ENCODE assay signal across 16 cellular contexts in the genomic region with DNA sequence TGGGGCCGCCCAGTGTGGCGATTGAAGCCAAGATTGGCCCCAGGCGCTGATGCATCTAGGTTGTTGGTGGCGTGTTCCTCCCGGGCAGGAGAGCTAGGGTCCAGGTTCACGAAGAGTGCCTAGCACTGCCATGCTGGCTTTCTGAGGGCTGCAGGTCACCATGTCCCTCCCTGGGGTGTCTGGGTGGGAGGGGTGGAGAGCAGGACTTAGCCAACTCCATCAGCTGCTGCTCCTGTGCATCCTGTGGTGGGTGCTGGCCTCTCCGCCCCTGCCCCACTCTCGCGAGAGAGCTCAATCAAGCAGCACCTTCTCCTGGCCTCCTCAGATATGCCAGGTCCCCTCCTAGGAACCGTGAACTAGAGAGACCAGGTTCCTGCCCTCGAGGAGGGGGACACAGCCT. TPM values are rescaled to one million over a fixed set of nuclear protein-coding genes. Genes with fewer than 3 reads are reported as not detected.
DNase-seq lines count a peak whose midpoint lies in the region; ATAC-seq and TF ChIP-seq lines count a peak whose summit lies in the region.
"Had no signal": no experiment of that assay in that cellular context is flagged by ENCODE, and none has a peak within 500 bp of the region (broad histone marks: within the 10 kb centered on the region; RNA-seq: fewer than 3 reads in every experiment).

No MANE protein-coding gene starts in this region.

- H3K9me3 ChIP-seq in OCI-LY3 (ENCODE audit: insufficient read depth, low read length) (no peaks in the 10 kb centered on the region), sigmoid colon (no peaks in the 10 kb centered on the region), gastrocnemius medialis (no peaks in the 10 kb centered on the region)
- H3K9me3 ChIP-seq: left lung, right atrium auricular region had no signal

- no peaks in the 10 kb centered on the region for H3K27me3 ChIP-seq in OCI-LY3 (ENCODE audit: low read depth, low read length)
- no peaks in the 10 kb centered on the region for H3K27me3 ChIP-seq in sigmoid colon
- no peaks in the 10 kb centered on the region for H3K27me3 ChIP-seq in gastrocnemius medialis
- H3K27me3 ChIP-seq: left lung, right atrium auricular region had no signal

- H3K9me3 Mint-ChIP-seq in activated T-cell treated with anti-CD3 and anti-CD28 coated beads, Interleukin-2, amount 50 U/mL, for 24 hours = no peaks in the 10 kb centered on the region
- H3K9me3 Mint-ChIP-seq in dendritic cell treated with granulocyte-macrophage colony-stimulating factor and Interleukin-4, amounts not matched to agents 40 ng/mL and 50 ng/mL, for 4 days = no peaks in the 10 kb centered on the region

- WGBS in sigmoid colon, 2 donors = 89 to 93% methylated on average over 11 of the region's 11 CpGs

- peak overlapping the region; percentile 94 for H3K4me3 Mint-ChIP-seq in activated T-cell treated with anti-CD3 and anti-CD28 coated beads, Interleukin-2, amount 50 U/mL, for 24 hours
- H3K4me3 Mint-ChIP-seq in dendritic cell treated with granulocyte-macrophage colony-stimulating factor and Interleukin-4, amounts not matched to agents 40 ng/mL and 50 ng/mL, for 4 days = no peak overlapping the region

- ATAC-seq in gastrocnemius medialis = no peak
- ATAC-seq in GM18502 (IDR thresholded peaks at IDR 0.05; ENCODE audit: poor library complexity, unreplicated experiment) = no peak
- ATAC-seq: esophagus mucosa, left lung had no signal

- H3K79me2 ChIP-seq in OCI-LY3 (ENCODE audit: low read length) = peaks cover 64% of the 10 kb centered on the region

- H3K36me3 ChIP-seq in OCI-LY3 (replicated peaks; ENCODE audit: low read depth, low read length) (peaks cover 50% of the 10 kb centered on the region), sigmoid colon (peaks cover 0 to 15% (median 3%) of the 10 kb centered on the region in 4 donors), gastrocnemius medialis (peaks cover 0 to 29% of the 10 kb centered on the region in 2 donors)

- 0 out of 2 replicates have a peak overlapping the region, but pooled peaks have one; percentile 95 for H3K4me3 ChIP-seq in OCI-LY3 (ENCODE audit: low read length)
- H3K4me3 ChIP-seq in sigmoid colon = no peak overlapping the region
- no peak overlapping the region for H3K4me3 ChIP-seq in gastrocnemius medialis
- H3K4me3 ChIP-seq: right atrium auricular region had no signal

- in situ Hi-C loops in gastrocnemius medialis (cut with MboI; ENCODE audit: low sequenced_read_pairs in 4 of 4) = no loop called here

- H3K27me3 Mint-ChIP-seq in activated T-cell treated with anti-CD3 and anti-CD28 coated beads, Interleukin-2, amount 50 U/mL, for 24 hours = no peaks in the 10 kb centered on the region
- no peaks in the 10 kb centered on the region for H3K27me3 Mint-ChIP-seq in dendritic cell treated with granulocyte-macrophage colony-stimulating factor and Interleukin-4, amounts not matched to agents 40 ng/mL and 50 ng/mL, for 4 days

- no peak for TF ChIP-seq POLR2A in sigmoid colon (IDR thresholded peaks at IDR 0.05)
- TF ChIP-seq POLR2A in gastrocnemius medialis (IDR thresholded peaks at IDR 0.05) = no peak

- intact Hi-C loops in dendritic cell treated with granulocyte-macrophage colony-stimulating factor and Interleukin-4, amounts not matched to agents 40 ng/mL and 50 ng/mL, for 4 days (cut with micrococcal nuclease) = no loop called here
- intact Hi-C loops in sigmoid colon (cut with DNase I) (no loop called here), gastrocnemius medialis (cut with DNase I; ENCODE audit: low total_unique reads) (no loop called here)

- peak overlapping the region; percentile 96 for H3K27ac Mint-ChIP-seq in activated T-cell treated with anti-CD3 and anti-CD28 coated beads, Interleukin-2, amount 50 U/mL, for 24 hours
- peak overlapping the region; percentile 85 for H3K27ac Mint-ChIP-seq in dendritic cell treated with granulocyte-macrophage colony-stimulating factor and Interleukin-4, amounts not matched to agents 40 ng/mL and 50 ng/mL, for 4 days

- H3K4me1 Mint-ChIP-seq in activated T-cell treated with anti-CD3 and anti-CD28 coated beads, Interleukin-2, amount 50 U/mL, for 24 hours (ENCODE audit: low read depth) = peaks cover 38% of the 10 kb centered on the region
- peaks cover 75% of the 10 kb centered on the region for H3K4me1 Mint-ChIP-seq in dendritic cell treated with granulocyte-macrophage colony-stimulating factor and Interleukin-4, amounts not matched to agents 40 ng/mL and 50 ng/mL, for 4 days (ENCODE audit: low read depth)

- TF ChIP-seq CTCF in OCI-LY3 (IDR thresholded peaks at IDR 0.05; ENCODE audit: low read depth, low read length) (no peak), sigmoid colon (IDR thresholded peaks at IDR 0.05) (no peak), gastrocnemius medialis (IDR thresholded peaks at IDR 0.05 in 4 of 5, conservative IDR thresholded peaks at IDR 0.05 in 1 of 5) (no peak)

- H3K36me3 Mint-ChIP-seq in activated T-cell treated with anti-CD3 and anti-CD28 coated beads, Interleukin-2, amount 50 U/mL, for 24 hours (ENCODE audit: low read depth) = peaks cover 49% of the 10 kb centered on the region
- H3K36me3 Mint-ChIP-seq in dendritic cell treated with granulocyte-macrophage colony-stimulating factor and Interleukin-4, amounts not matched to agents 40 ng/mL and 50 ng/mL, for 4 days (ENCODE audit: low read depth) = peaks cover 63% of the 10 kb centered on the region

- no peak overlapping the region for H3K9ac ChIP-seq in OCI-LY3 (ENCODE audit: low read length)

- no peak overlapping the region for H2AFZ ChIP-seq in OCI-LY3 (ENCODE audit: low read depth, low read length)

- H3K4me1 ChIP-seq in OCI-LY3 (ENCODE audit: low read length) (peaks cover 46% of the 10 kb centered on the region), sigmoid colon (peaks cover 0 to 90% (median 86%) of the 10 kb centered on the region in 4 donors), gastrocnemius medialis (peaks cover 16 to 24% of the 10 kb centered on the region in 2 donors)

- peak overlapping the region; percentile 98 for H3K4me2 ChIP-seq in OCI-LY3 (ENCODE audit: low read length)

- no peak for TF ChIP-seq EP300 in sigmoid colon (IDR thresholded peaks at IDR 0.05)

- no peak for DNase-seq in activated T-cell treated with anti-CD3 and anti-CD28 coated beads, Interleukin-2, amount 50 U/mL, for 24 hours
- no peak for DNase-seq in activated T-cell treated with anti-CD3 and anti-CD28 coated beads for 4 hours
- DNase-seq in sigmoid colon = no peak
- no peak for DNase-seq in gastrocnemius medialis
- DNase-seq in NCI-H1417 treated with DMSO at 0.1 percent for 48 hours (lab: John Stamatoyannopoulos, UW) = no peak
- DNase-seq: ACHN; left lung; NCI-H1092; NCI-H2171 treated with DMSO at 0.1 percent for 48 hours; stimulated activated CD4-positive, alpha-beta T cell treated with anti-CD3 and anti-CD28 coated beads, Interleukin-2, amount 100 ng/mL, for 48 hours; WERI-Rb-1 had no signal

- H3K27ac ChIP-seq in OCI-LY3 (ENCODE audit: low read length) = no peak overlapping the region
- peak overlapping the region in 3 of 4 donors; percentile 92 to 98 (median 94) for H3K27ac ChIP-seq in sigmoid colon
- H3K27ac ChIP-seq in gastrocnemius medialis = no peak overlapping the region
- H3K27ac ChIP-seq: left lung, right atrium auricular region, WERI-Rb-1 had no signal

- H4K20me1 ChIP-seq in OCI-LY3 (ENCODE audit: insufficient read depth, low read length) = peaks cover 3% of the 10 kb centered on the region; the same call in 1 of the 2 replicates

RNA-seq across cellular contexts. Expression of gene TRMT61A, which starts 1.8 kb away (rescaled TPM):
- total RNA-seq in sigmoid colon (10 to 100 TPM; 20.2 to 27.2 (median 22.7) TPM), gastrocnemius medialis (10 to 100 TPM in 1 of 4 donors, 1 to 10 TPM in 3; 8.3 to 11.0 (median 9.6) TPM)
- polyA plus RNA-seq in sigmoid colon = 10 to 100 TPM in 1 of 3 donors, 1 to 10 TPM in 2; 4.2 to 18.1 (median 8.4) TPM

RNA-seq across cellular contexts. Expression of gene CKB, which starts 8.2 kb away (rescaled TPM):
- 1,000 to 10,000 TPM; 1,303 to 1,696 (median 1,494) TPM for total RNA-seq in sigmoid colon
- 1,000 to 10,000 TPM in 2 of 3 donors, 100 to 1,000 TPM in 1; 905 to 2,176 (median 1,086) TPM for polyA plus RNA-seq in sigmoid colon
- 100 to 1,000 TPM in 1 of 4 donors, 10 to 100 TPM in 3; 20.7 to 110 (median 43.4) TPM for total RNA-seq in gastrocnemius medialis

RNA-seq across cellular contexts. Expression of gene BAG5, which starts 31.6 kb away (rescaled TPM):
- total RNA-seq in sigmoid colon (10 to 100 TPM; 18.6 to 27.1 (median 24.9) TPM), gastrocnemius medialis (10 to 100 TPM; 16.9 to 22.6 (median 21.0) TPM)
- 10 to 100 TPM; 13.2 to 15.6 (median 14.6) TPM for polyA plus RNA-seq in sigmoid colon

RNA-seq across cellular contexts. Expression of gene COA8, which starts 31.9 kb away (rescaled TPM):
- total RNA-seq in sigmoid colon = 10 to 100 TPM; 35.7 to 39.0 (median 37.5) TPM
- polyA plus RNA-seq in sigmoid colon = 10 to 100 TPM; 33.9 to 67.3 (median 65.7) TPM
- 100 to 1,000 TPM in 1 of 4 donors, 10 to 100 TPM in 3; 56.7 to 111 (median 71.7) TPM for total RNA-seq in gastrocnemius medialis

Comparison
In these comparisons a context has a peak if more than half of its experiments do, and no peak if none do; other contexts are left out.
1. H3K27ac ChIP-seq: peak in sigmoid colon (3 of 4); none in OCI-LY3 (single experiment) and gastrocnemius medialis (0 of 4).
2. RNA of gene CKB, which starts 8.2 kb away (total RNA-seq): 1,303 to 1,696 TPM in sigmoid colon; 20.7 to 110 TPM in gastrocnemius medialis; every median in the first group is over 10 times any median in the second.